ENCODE assay signal across 26 cellular contexts in genomic region chr10:30345611-30346010, GRCh38.
"Had no signal": no experiment of that assay in that cellular context is flagged by ENCODE, and none has a peak within 500 bp of the region (broad histone marks: within the 10 kb centered on the region; RNA-seq: fewer than 3 reads in every experiment).

No MANE protein-coding gene starts in this region.

- H3K9me3 ChIP-seq: adrenal gland, ascending aorta, mucosa of descending colon, sigmoid colon, transverse colon, uterus had no signal

- DNase-seq: activated CD4-positive, alpha-beta T cell treated with anti-CD3 and anti-CD28 coated beads for 4 hours; activated CD4-positive, alpha-beta T cell treated with anti-CD3 and anti-CD28 coated beads, Interleukin-2, amount 50 U/mL, for 48 hours; activated CD4-positive, CD25-positive, alpha-beta regulatory T cell; activated effector memory CD4-positive, alpha-beta T cell treated with anti-CD3 and anti-CD28 coated beads, Interleukin-2, amount 50 U/mL, for 16 hours; activated naive CD4-positive, alpha-beta T cell treated with anti-CD3 and anti-CD28 coated beads, Interleukin-2, amount 50 U/mL, for 16 hours; activated T-cell treated with anti-CD3 and anti-CD28 coated beads, Interleukin-2, amount 50 U/mL, for 72 hours; adrenal gland; brain microvascular endothelial cell; caudate nucleus; dermis blood vessel endothelial cell; effector CD8-positive, alpha-beta T cell; foreskin fibroblast; left colon; mesenchymal stem cell; mucosa of descending colon; naive B cell; retina; sigmoid colon; stimulated activated CD4-positive, alpha-beta T cell treated with anti-CD3 and anti-CD28 coated beads, Interleukin-2, amount 100 ng/mL, for 48 hours; stimulated activated CD8-positive, alpha-beta memory T cell treated with anti-CD3 and anti-CD28 coated beads, Interleukin-4, amount 100 ng/mL, for 48 hours; stimulated activated naive B cell treated with anti-CD40 and anti-IgM and Interleukin-4, amounts not matched to agents 10 μg/mL and 1 μg/mL and 100 μg/mL, for 72 hours; T1000; transverse colon; uterus had no signal

- H3K4me3 ChIP-seq: adrenal gland, ascending aorta, mucosa of descending colon, sigmoid colon, transverse colon, uterus had no signal

- H3K27ac ChIP-seq: adrenal gland, ascending aorta, brain microvascular endothelial cell, sigmoid colon, transverse colon, uterus had no signal

- FAIRE-seq: keratinocyte had no signal

- H3K27me3 ChIP-seq: adrenal gland, ascending aorta, brain microvascular endothelial cell, sigmoid colon, transverse colon, uterus had no signal

- H3K36me3 ChIP-seq: adrenal gland, uterus had no signal

- ATAC-seq: activated T-cell treated with anti-CD3 and anti-CD28 coated beads, Interleukin-2, amount 50 U/mL, for 72 hours; left colon; mucosa of descending colon; stimulated activated naive B cell treated with anti-CD40 and anti-IgM and Interleukin-4, amounts not matched to agents 10 μg/mL and 1 μg/mL and 100 μg/mL, for 72 hours had no signal
